Comparison of ENCODE assay signal across 1 cellular context in genomic region chr4:112251044-112251632, GRCh38.
TF ChIP-seq lines count a peak whose summit lies in the region.

No MANE protein-coding gene starts in this region.

TF ChIP-seq in HepG2, 621 proteins besides CTCF, POLR2A, EP300 and RAD21:
- TF ChIP-seq ZNF841 (CRISPR knock-in tag; IDR thresholded peaks at IDR 0.05; ENCODE audit: borderline replicate concordance) (no peak), ZNF678 (CRISPR knock-in tag; IDR thresholded peaks at IDR 0.05) (no peak), ZSCAN29 (CRISPR knock-in tag; conservative IDR thresholded peaks at IDR 0.05) (no peak), PAF1 (CRISPR knock-in tag; IDR thresholded peaks at IDR 0.05) (no peak), RFX5 (IDR thresholded peaks at IDR 0.05; ENCODE audit: low read depth, low read length) (no peak), RBM22 (optimal IDR thresholded peaks at IDR 0.05; ENCODE audit: low read length) (no peak)
